In the genomic region with DNA sequence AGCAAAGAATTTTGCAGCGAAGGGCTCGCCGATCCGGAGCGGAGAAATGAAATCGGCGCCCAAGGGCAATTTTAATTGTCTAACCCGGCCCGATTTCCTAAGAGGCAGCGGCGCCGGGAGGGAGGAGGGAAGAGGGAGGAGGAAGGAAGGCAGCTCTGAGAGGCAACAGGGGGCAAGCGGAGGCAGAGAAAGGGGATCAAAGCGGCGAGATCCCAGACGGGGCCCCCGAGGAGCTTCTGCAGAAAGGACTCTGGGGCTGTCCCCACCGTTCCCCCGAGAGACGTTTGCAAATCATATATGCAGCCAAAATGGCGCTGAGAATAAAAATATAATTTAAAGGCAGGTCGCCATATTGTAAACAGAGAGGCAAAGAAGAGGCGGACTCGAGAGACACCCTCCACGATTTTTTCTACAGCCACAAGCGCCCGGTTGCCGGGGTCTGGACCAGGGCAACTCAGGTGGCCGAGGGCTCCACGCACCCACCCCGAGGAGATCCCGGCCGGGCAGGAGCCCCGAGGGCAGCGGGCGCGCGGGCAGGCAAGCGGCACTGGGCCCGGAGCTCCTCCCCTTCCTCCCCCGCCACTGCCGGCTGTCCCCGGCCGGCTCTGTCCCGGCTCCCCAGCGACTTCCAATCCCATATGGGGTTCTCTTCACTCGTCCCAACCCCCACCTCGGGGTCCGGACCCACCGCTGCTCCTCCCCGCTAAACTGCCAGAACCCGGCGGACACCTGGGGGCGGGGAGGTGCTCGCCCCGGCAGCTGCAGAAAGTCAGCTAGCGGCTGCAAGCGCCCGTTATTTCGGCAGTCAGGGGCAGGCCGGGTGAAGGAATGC, we compare ENCODE assay signal across 9 cellular contexts. TPM values are rescaled to one million over a fixed set of nuclear protein-coding genes. Genes with fewer than 3 reads are reported as not detected.
A peak's percentile ranks its signal among the peaks of the same experiment; 100 is the strongest.
DNase-seq lines count a peak whose midpoint lies in the region; ATAC-seq and TF ChIP-seq lines count a peak whose summit lies in the region.
"Had no signal": no experiment of that assay in that cellular context is flagged by ENCODE, and none has a peak within 500 bp of the region (broad histone marks: within the 10 kb centered on the region; RNA-seq: fewer than 3 reads in every experiment).

No MANE protein-coding gene starts in this region.

- peak overlapping the region; percentile 92 for H3K4me2 ChIP-seq in hepatocyte

- no peaks in the 10 kb centered on the region for H3K9me3 Mint-ChIP-seq in CD4-positive, alpha-beta memory T cell
- no peaks in the 10 kb centered on the region for H3K9me3 Mint-ChIP-seq in T-cell

- H3K27ac ChIP-seq in CD4-positive, alpha-beta memory T cell (ENCODE audit: low read depth, low read length): peak overlapping the region; percentile 82
- H3K27ac ChIP-seq in ascending aorta: peak overlapping the region; percentile 97 to 99
- peak overlapping the region; percentile 93 for H3K27ac ChIP-seq in hepatocyte

- peaks cover 32 to 49% (median 43%) of the 10 kb centered on the region in 4 donors for H3K4me1 Mint-ChIP-seq in CD4-positive, alpha-beta memory T cell
- peaks cover 43 to 47% (median 46%) of the 10 kb centered on the region in 3 donors for H3K4me1 Mint-ChIP-seq in T-cell

- H3K4me1 ChIP-seq in CD4-positive, alpha-beta memory T cell (ENCODE audit: insufficient read depth, low read length): peaks cover 57% of the 10 kb centered on the region
- H3K4me1 ChIP-seq in ascending aorta (peaks cover 9 to 37% of the 10 kb centered on the region in 2 donors), hepatocyte (ENCODE audit: insufficient read depth) (peaks cover 21% of the 10 kb centered on the region)

- no peaks in the 10 kb centered on the region for H3K27me3 ChIP-seq in CD4-positive, alpha-beta memory T cell (ENCODE audit: insufficient read depth, low read length)
- H3K27me3 ChIP-seq in ascending aorta (no peaks in the 10 kb centered on the region), hepatocyte (no peaks in the 10 kb centered on the region)

- H3K79me2 ChIP-seq in hepatocyte: peaks cover 67% of the 10 kb centered on the region

- no peaks in the 10 kb centered on the region for H3K27me3 Mint-ChIP-seq in CD4-positive, alpha-beta memory T cell
- H3K27me3 Mint-ChIP-seq in T-cell: no peaks in the 10 kb centered on the region

- H3K36me3 ChIP-seq in CD4-positive, alpha-beta memory T cell (ENCODE audit: insufficient read depth, low read length): no peaks in the 10 kb centered on the region
- H3K36me3 ChIP-seq in ascending aorta (no peaks in the 10 kb centered on the region), hepatocyte (replicated peaks; ENCODE audit: insufficient read depth, low read depth) (no peaks in the 10 kb centered on the region)

- POLR2A ChIA-PET in CD4-positive, alpha-beta memory T cell (lab: Charles Lee; ENCODE audit: partially characterized antibody): interaction anchor here (0.5 to 9.9 kb wide), 27 partner anchors 12 to 1244 kb away, joined by 3 to 257 read pairs (median 5); a partner anchor contains a TSS
- POLR2A ChIA-PET in T-cell (lab: Charles Lee): interaction anchor here (0.6 to 3.7 kb wide), 8 partner anchors 10 to 230 kb away, joined by 3 to 20 read pairs (median 4); a partner anchor contains a TSS

- CTCF ChIA-PET in CD4-positive, alpha-beta memory T cell (lab: Charles Lee; ENCODE audit: partially characterized antibody): interaction anchor here (0.6 to 7.4 kb wide), 12 partner anchors 13 to 222 kb away, joined by 3 to 95 read pairs (median 8); a partner anchor contains a TSS
- CTCF ChIA-PET in T-cell (lab: Charles Lee): interaction anchor here (0.6 to 2.0 kb wide), 12 partner anchors 12 to 230 kb away, joined by 3 to 9 read pairs (median 4); a partner anchor contains a TSS

- WGBS in hepatocyte (ENCODE audit: low lambda C conversion rate, missing lambda C conversion rate): 2% methylated on average over 53 of the region's 61 CpGs

- H3K36me3 Mint-ChIP-seq in CD4-positive, alpha-beta memory T cell: peaks cover 7 to 41% of the 10 kb centered on the region in 2 donors
- H3K36me3 Mint-ChIP-seq in T-cell: peaks cover 26% of the 10 kb centered on the region

- H4K20me1 ChIP-seq in hepatocyte (ENCODE audit: insufficient read depth, poor library complexity, severe bottlenecking): peaks cover 39% of the 10 kb centered on the region

- DNase-seq in CD4-positive, alpha-beta memory T cell: peak; percentile 59 to 72 (median 65)
- DNase-seq in T-cell: peak; percentile 9 to 72 (median 40)
- DNase-seq in ascending aorta (ENCODE audit: low spot score in 2 of 2): peak in 1 of 2 donors; percentile 78
- peak; percentile 73 for DNase-seq in hepatocyte (ENCODE audit: low spot score)
- DNase-seq in retina: peak; percentile 91

- H3K9me2 ChIP-seq in hepatocyte (replicated peaks; ENCODE audit: insufficient read depth): no peaks in the 10 kb centered on the region

- peak overlapping the region; percentile 83 to 94 for H3K4me3 ChIP-seq in CD4-positive, alpha-beta memory T cell (ENCODE audit: low read length in 2 of 2)
- H3K4me3 ChIP-seq in ascending aorta (peak overlapping the region; percentile 94 to 99), hepatocyte (peak overlapping the region; percentile 92)

- TF ChIP-seq CTCF in ascending aorta (IDR thresholded peaks at IDR 0.05): no peak
- TF ChIP-seq CTCF in hepatocyte (IDR thresholded peaks at IDR 0.05; ENCODE audit: poor library complexity): no peak

- TF ChIP-seq EP300 in Ishikawa (IDR thresholded peaks at IDR 0.05; ENCODE audit: borderline replicate concordance): no peak

- TF ChIP-seq RAD21 in Ishikawa (IDR thresholded peaks at IDR 0.05; ENCODE audit: low read depth): no peak

- ATAC-seq in T-cell (replicated peaks in 1 of 4) (no peak), HG03097 (IDR thresholded peaks at IDR 0.05; ENCODE audit: low FRiP score, unreplicated experiment) (no peak), HG02588 (IDR thresholded peaks at IDR 0.05; ENCODE audit: unreplicated experiment) (no peak)

- H3K4me3 Mint-ChIP-seq in CD4-positive, alpha-beta memory T cell: peak overlapping the region; percentile 93 to 97 (median 96)
- peak overlapping the region in 2 of 3 donors; percentile 94 to 95 for H3K4me3 Mint-ChIP-seq in T-cell

- peak overlapping the region; percentile 86 for H2AFZ ChIP-seq in hepatocyte

- intact Hi-C loops in CD4-positive, alpha-beta memory T cell (cut with micrococcal nuclease): loop anchor here (1.0 to 5.0 kb wide), 4 partner anchors 23 to 302 kb away; a partner anchor contains a TSS
- intact Hi-C loops in ascending aorta (cut with DNase I): loop anchor here (2.0 to 5.0 kb wide), 6 partner anchors 47 to 632 kb away; a partner anchor contains a TSS

- peak overlapping the region; percentile 94 to 97 (median 97) for H3K27ac Mint-ChIP-seq in CD4-positive, alpha-beta memory T cell
- H3K27ac Mint-ChIP-seq in T-cell: peak overlapping the region; percentile 93 to 97

- H3K9me3 ChIP-seq in CD4-positive, alpha-beta memory T cell (ENCODE audit: control insufficient read depth in 1 of 2, low read length in 2 of 2): no peaks in the 10 kb centered on the region
- H3K9me3 ChIP-seq in ascending aorta (no peaks in the 10 kb centered on the region), hepatocyte (ENCODE audit: low read depth) (no peaks in the 10 kb centered on the region)

TF ChIP-seq in Ishikawa, 13 proteins besides CTCF, POLR2A, EP300 and RAD21 (continues in another document):
- no peak for TF ChIP-seq CREB1 (IDR thresholded peaks at IDR 0.05; ENCODE audit: low read depth)
- TF ChIP-seq TEAD4 (IDR thresholded peaks at IDR 0.05): no peak
- TF ChIP-seq, protein P1, sequence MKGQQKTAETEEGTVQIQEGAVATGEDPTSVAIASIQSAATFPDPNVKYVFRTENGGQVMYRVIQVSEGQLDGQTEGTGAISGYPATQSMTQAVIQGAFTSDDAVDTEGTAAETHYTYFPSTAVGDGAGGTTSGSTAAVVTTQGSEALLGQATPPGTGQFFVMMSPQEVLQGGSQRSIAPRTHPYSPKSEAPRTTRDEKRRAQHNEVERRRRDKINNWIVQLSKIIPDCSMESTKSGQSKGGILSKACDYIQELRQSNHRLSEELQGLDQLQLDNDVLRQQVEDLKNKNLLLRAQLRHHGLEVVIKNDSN (IDR thresholded peaks at IDR 0.05): no peak
- no peak for TF ChIP-seq TCF12 (IDR thresholded peaks at IDR 0.05; ENCODE audit: low read depth)

RNA-seq across cellular contexts. Expression of a gene that starts 1.9 kb away (rescaled TPM):
- total RNA-seq in CD4-positive, alpha-beta memory T cell: 100 to 1,000 TPM; 125 to 135 TPM
- polyA plus RNA-seq in CD4-positive, alpha-beta memory T cell: 10 to 100 TPM in 1 of 2 donors, 1 to 10 TPM in 1; 5.0 to 12.7 TPM
- total RNA-seq in T-cell (100 to 1,000 TPM; 121 to 176 (median 123) TPM), ascending aorta (35.0 TPM), hepatocyte (18.2 and 19.0 TPM in 2 replicates)
- 10.0 and 12.1 TPM in 2 replicates for polyA plus RNA-seq in hepatocyte

RNA-seq across cellular contexts. Expression of a gene that starts 46.5 kb away (rescaled TPM):
- total RNA-seq in CD4-positive, alpha-beta memory T cell: 10 to 100 TPM; 44.6 to 49.6 TPM
- polyA plus RNA-seq in CD4-positive, alpha-beta memory T cell: 10 to 100 TPM; 15.1 to 19.6 TPM
- total RNA-seq in T-cell: 10 to 100 TPM; 23.1 to 44.9 (median 39.7) TPM
- total RNA-seq in ascending aorta: 16.5 TPM
- total RNA-seq in hepatocyte: 14.9 and 22.4 TPM in 2 replicates
- 10.8 and 15.4 TPM in 2 replicates for polyA plus RNA-seq in hepatocyte

RNA-seq across cellular contexts. Expression of a gene that starts 51.9 kb away (rescaled TPM):
- 100 to 1,000 TPM; 216 to 224 TPM for total RNA-seq in CD4-positive, alpha-beta memory T cell
- 100 to 1,000 TPM; 284 to 288 TPM for polyA plus RNA-seq in CD4-positive, alpha-beta memory T cell
- total RNA-seq in T-cell (100 to 1,000 TPM; 138 to 256 (median 235) TPM), ascending aorta (72.4 TPM), hepatocyte (31.8 and 42.0 TPM in 2 replicates)
- polyA plus RNA-seq in hepatocyte: 56.4 and 64.0 TPM in 2 replicates

RNA-seq across cellular contexts. Expression of a gene that starts 56.4 kb away (rescaled TPM):
- total RNA-seq in CD4-positive, alpha-beta memory T cell: not detected
- polyA plus RNA-seq in CD4-positive, alpha-beta memory T cell: under 1 TPM; 0.41 to 0.81 TPM
- total RNA-seq in T-cell (1 to 10 TPM in 1 of 5 donors, under 1 TPM in 1, not detected in 3; 0.49 to 1.6 TPM), ascending aorta (not detected), hepatocyte (1.2 TPM in 1 of 2 replicates, not detected in the other)
- 0.58 and 0.81 TPM in 2 replicates for polyA plus RNA-seq in hepatocyte
- total RNA-seq: NCI-H460 had no signal
